ENCODE assay signal across 1 cellular context in genomic region chr2:216650607-216651229, GRCh38.
TF ChIP-seq lines count a peak whose summit lies in the region.

No MANE protein-coding gene starts in this region.

TF ChIP-seq in SK-N-SH, 30 proteins besides CTCF, POLR2A, EP300 and RAD21 (continued from another document):
- TF ChIP-seq REST (IDR thresholded peaks at IDR 0.05; ENCODE audit: low read depth, low read length) = no peak
- no peak for TF ChIP-seq IRF3 (IDR thresholded peaks at IDR 0.05; ENCODE audit: low read depth, low read length)
- no peak for TF ChIP-seq GATA2 (CRISPR knock-in tag; IDR thresholded peaks at IDR 0.05)
